In the genomic region with DNA sequence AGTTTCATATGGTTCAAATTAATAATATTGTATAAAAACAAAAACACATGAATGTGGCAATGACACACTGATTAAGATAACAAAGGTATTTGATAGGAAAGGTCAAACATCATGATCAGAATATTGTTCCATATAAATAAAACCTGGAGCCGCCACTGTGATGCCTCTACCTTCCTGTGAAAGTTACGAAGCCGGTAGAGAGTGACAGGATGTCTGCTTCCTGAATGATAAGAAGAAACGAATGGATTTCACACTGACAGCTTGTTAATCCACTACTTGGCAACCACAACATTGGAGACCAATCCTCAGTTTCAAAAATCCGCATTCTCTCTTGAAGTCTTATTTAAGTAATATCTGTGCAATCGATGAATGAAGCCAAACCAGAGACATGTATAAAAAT, we compare ENCODE assay signal across 20 cellular contexts.
"Had no signal": no experiment of that assay in that cellular context is flagged by ENCODE, and none has a peak within 500 bp of the region (broad histone marks: within the 10 kb centered on the region; RNA-seq: fewer than 3 reads in every experiment).

No MANE protein-coding gene starts in this region.

- H3K4me1 ChIP-seq: colonic mucosa had no signal

- H3K9me3 ChIP-seq: ascending aorta, colonic mucosa, left lung, upper lobe of left lung had no signal

- H2AFZ ChIP-seq: hepatocyte had no signal

- H3K36me3 ChIP-seq: ascending aorta, colonic mucosa, left lung, upper lobe of left lung had no signal

- H3K79me2 ChIP-seq: hepatocyte had no signal

- H3K27me3 ChIP-seq: ascending aorta, colonic mucosa, hepatocyte, left lung, upper lobe of left lung had no signal

- H3K4me2 ChIP-seq: hepatocyte had no signal

- H3K27ac ChIP-seq: ascending aorta, colonic mucosa, hepatocyte, left lung, upper lobe of left lung had no signal

- FAIRE-seq: bronchial epithelial cell had no signal

- ATAC-seq: activated CD4-positive, alpha-beta T cell treated with anti-CD3 and anti-CD28 coated beads for 36 hours; activated naive CD4-positive, alpha-beta T cell treated with anti-CD3 and anti-CD28 coated beads, Interleukin-2, amount 50 U/mL, for 72 hours; activated T-helper 17 cell treated with anti-CD3 and anti-CD28 coated beads, Interleukin-2, amount 50 U/mL, for 72 hours; left lung; SK-N-SH treated with all-trans-retinoic acid at 6 μM for 48 hours; stimulated activated naive CD8-positive, alpha-beta T cell treated with anti-CD3 and anti-CD28 coated beads, Interleukin-15, Interleukin-2, amounts not matched to agents 100 U/mL and 50 U/mL, for 24 hours had no signal

- H3K4me3 ChIP-seq: ascending aorta, colonic mucosa, hepatocyte, left lung, upper lobe of left lung had no signal

- DNase-seq: activated B cell treated with CpG ODN at 0.5 μM for 24 hours; activated CD4-positive, alpha-beta T cell treated with anti-CD3 and anti-CD28 coated beads for 36 hours; activated CD4-positive, alpha-beta T cell treated with anti-CD3 and anti-CD28 coated beads, Interleukin-2, amount 50 U/mL, for 4 hours; activated CD8-positive, alpha-beta memory T cell treated with anti-CD3 and anti-CD28 coated beads for 24 hours; activated CD8-positive, alpha-beta memory T cell treated with anti-CD3 and anti-CD28 coated beads, Interleukin-2, amount 50 U/mL, for 4 hours; activated T-cell treated with anti-CD3 and anti-CD28 coated beads, Interleukin-2, amount 50 U/mL, for 24 hours; colonic mucosa; erythroblast; foreskin fibroblast; kidney glomerular epithelial cell; left lung; stimulated activated CD4-positive, alpha-beta T cell treated with anti-CD3 and anti-CD28 coated beads, Interleukin-4, amount 100 ng/mL, for 4 hours; stimulated activated naive CD8-positive, alpha-beta T cell treated with anti-CD3 and anti-CD28 coated beads, Interleukin-15, Interleukin-2, amounts not matched to agents 100 U/mL and 50 U/mL, for 24 hours; upper lobe of left lung had no signal
